8 cellular contexts compared by ENCODE assay signal in genomic region chr4:123399638-123400358, GRCh38. TPM values are rescaled to one million over a fixed set of nuclear protein-coding genes. Genes with fewer than 3 reads are reported as not detected.
A peak's percentile ranks its signal among the peaks of the same experiment; 100 is the strongest.
DNase-seq lines count a peak whose midpoint lies in the region; ATAC-seq, FAIRE-seq and TF ChIP-seq lines count a peak whose summit lies in the region.

No MANE protein-coding gene starts in this region.

- DNase-seq in AG04449 (ENCODE audit: low read depth, low spot score) (no peak), bronchial epithelial cell (ENCODE audit: low read depth) (peak; percentile 50), mesothelial cell of epicardium (ENCODE audit: low spot score in 2 of 2, unreplicated experiment in 2 of 2) (no peak), aorta (no peak)
- no peak for DNase-seq in stimulated activated CD4-positive, alpha-beta T cell treated with anti-CD3 and anti-CD28 coated beads, Interleukin-2, amount 100 ng/mL, for 24 hours

- H3K4me1 ChIP-seq in aorta (ENCODE audit: control insufficient read depth in 1 of 2, insufficient read depth in 2 of 2, low read length in 2 of 2) = peaks cover 0 to 5% of the 10 kb centered on the region in 2 donors

- H3K36me3 Mint-ChIP-seq in IgD-negative memory B cell (peaks cover 2% of the 10 kb centered on the region), mesothelial cell of epicardium (peaks cover 17% of the 10 kb centered on the region)

- H3K27me3 Mint-ChIP-seq in IgD-negative memory B cell = peaks cover 56% of the 10 kb centered on the region
- H3K27me3 Mint-ChIP-seq in mesothelial cell of epicardium (ENCODE audit: low read depth) = no peaks in the 10 kb centered on the region

- H3K36me3 ChIP-seq in bronchial epithelial cell (ENCODE audit: control insufficient read depth, insufficient read depth, low read length) (peaks cover 2% of the 10 kb centered on the region), aorta (ENCODE audit: control insufficient read depth in 1 of 2, insufficient read depth in 2 of 2, low read length in 1 of 2) (peaks cover 3 to 8% of the 10 kb centered on the region in 2 donors)

- H3K27ac Mint-ChIP-seq in IgD-negative memory B cell = peak overlapping the region in 2 of 3 donors; percentile 32 to 76
- H3K27ac Mint-ChIP-seq in mesothelial cell of epicardium = peak overlapping the region; percentile 94

- peak overlapping the region; percentile 75 to 93 (median 90) for H3K4me3 Mint-ChIP-seq in IgD-negative memory B cell
- peak overlapping the region; percentile 95 for H3K4me3 Mint-ChIP-seq in mesothelial cell of epicardium

- whole genome bisulfite sequencing in aorta, 2 donors = 1 to 2% methylated on average over 22 of the region's 22 CpGs

- no peak for FAIRE-seq in bronchial epithelial cell (lab: Jason Lieb, UNC)

- ATAC-seq in aorta (ENCODE audit: low FRiP score) (peak; percentile 30), HG03460 (IDR thresholded peaks at IDR 0.05; ENCODE audit: unreplicated experiment) (no peak), GM18907 (IDR thresholded peaks at IDR 0.05; ENCODE audit: unreplicated experiment) (no peak)

- H3K4me1 Mint-ChIP-seq in IgD-negative memory B cell = peaks cover 9 to 25% (median 24%) of the 10 kb centered on the region in 3 donors
- H3K4me1 Mint-ChIP-seq in mesothelial cell of epicardium = peaks cover 44% of the 10 kb centered on the region

- no peaks in the 10 kb centered on the region for H3K27me3 ChIP-seq in bronchial epithelial cell (ENCODE audit: control insufficient read depth, insufficient read depth, low read length)
- H3K27me3 ChIP-seq in aorta (ENCODE audit: control insufficient read depth in 1 of 2, insufficient read depth in 2 of 2, low read length in 1 of 2) = no peaks in the 10 kb centered on the region

- H3K9me3 Mint-ChIP-seq in IgD-negative memory B cell (peaks cover 0 to 1% (median 0%) of the 10 kb centered on the region in 3 donors), mesothelial cell of epicardium (no peaks in the 10 kb centered on the region)

- POLR2A ChIA-PET in AG04449 (lab: Yijun Ruan, JAX) = interaction anchor here (1.7 kb wide), 1 partner anchor 19 kb away, joined by 4 read pairs; no protein-coding TSS in a partner anchor

- H3K9me3 ChIP-seq in aorta (ENCODE audit: control insufficient read depth, low read length) = no peaks in the 10 kb centered on the region

- TF ChIP-seq CTCF in AG04449 (IDR thresholded peaks at IDR 0.05; ENCODE audit: insufficient read depth, low read length, missing control alignments) (no peak), bronchial epithelial cell (IDR thresholded peaks at IDR 0.05; ENCODE audit: insufficient read depth, low read length, severe bottlenecking) (no peak), mesothelial cell of epicardium (IDR thresholded peaks at IDR 0.05; ENCODE audit: unreplicated experiment) (no peak)

- CTCF ChIA-PET in AG04449 (lab: Yijun Ruan, JAX) = interaction anchor here (0.8 to 3.4 kb wide), 12 partner anchors 9 to 713 kb away, joined by 3 to 11 read pairs (median 4); no protein-coding TSS in a partner anchor

- H3K4me3 ChIP-seq in AG04449 (ENCODE audit: low read depth, low read length) (peak overlapping the region; percentile 67), bronchial epithelial cell (ENCODE audit: low read depth, low read length) (peak overlapping the region; percentile 74), aorta (ENCODE audit: low read length in 2 of 2) (peak overlapping the region; percentile 77 to 81)

- intact Hi-C loops in aorta (cut with DNase I) = loop anchor here (5.0 to 10.0 kb wide), 6 partner anchors 108 to 295 kb away; no protein-coding TSS in a partner anchor

- peak overlapping the region in 1 of 2 donors; percentile 87 for H3K27ac ChIP-seq in aorta (ENCODE audit: low read depth in 1 of 2, low read length in 2 of 2)

RNA-seq across cellular contexts. Expression of gene SPRY1, which starts 3.2 kb away (rescaled TPM):
- polyA plus RNA-seq in IgD-negative memory B cell (not detected), aorta (10 to 100 TPM; 21.0 to 92.6 TPM)
- total RNA-seq in bronchial epithelial cell (3.2 and 3.3 TPM in 2 replicates), mesothelial cell of epicardium (39.1 to 42.0 TPM (median 41.8 TPM) in 3 replicates), aorta (100 to 1,000 TPM; 209 to 210 TPM)
